2 cellular contexts compared by ENCODE assay signal in genomic region chr22:37259540-37260029, GRCh38.
TF ChIP-seq lines count a peak whose summit lies in the region.

No MANE protein-coding gene starts in this region.

TF ChIP-seq in liver, 16 proteins besides CTCF, POLR2A, EP300 and RAD21:
- TF ChIP-seq FOXA1 (IDR thresholded peaks at IDR 0.05) (no peak), HNF4G (IDR thresholded peaks at IDR 0.05) (no peak), ZBTB33 (IDR thresholded peaks at IDR 0.05) (no peak), EGR1 (IDR thresholded peaks at IDR 0.05; ENCODE audit: low read depth in 2 of 2) (no peak), FOXA2 (IDR thresholded peaks at IDR 0.05) (no peak), SP1 (IDR thresholded peaks at IDR 0.05) (no peak), YY1 (IDR thresholded peaks at IDR 0.05) (no peak), TAF1 (conservative IDR thresholded peaks at IDR 0.05) (no peak), NR2F2 (IDR thresholded peaks at IDR 0.05) (no peak)
- TF ChIP-seq, protein P1, sequence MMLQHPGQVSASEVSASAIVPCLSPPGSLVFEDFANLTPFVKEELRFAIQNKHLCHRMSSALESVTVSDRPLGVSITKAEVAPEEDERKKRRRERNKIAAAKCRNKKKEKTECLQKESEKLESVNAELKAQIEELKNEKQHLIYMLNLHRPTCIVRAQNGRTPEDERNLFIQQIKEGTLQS (IDR thresholded peaks at IDR 0.05), result no peak
- TF ChIP-seq, protein P2, sequence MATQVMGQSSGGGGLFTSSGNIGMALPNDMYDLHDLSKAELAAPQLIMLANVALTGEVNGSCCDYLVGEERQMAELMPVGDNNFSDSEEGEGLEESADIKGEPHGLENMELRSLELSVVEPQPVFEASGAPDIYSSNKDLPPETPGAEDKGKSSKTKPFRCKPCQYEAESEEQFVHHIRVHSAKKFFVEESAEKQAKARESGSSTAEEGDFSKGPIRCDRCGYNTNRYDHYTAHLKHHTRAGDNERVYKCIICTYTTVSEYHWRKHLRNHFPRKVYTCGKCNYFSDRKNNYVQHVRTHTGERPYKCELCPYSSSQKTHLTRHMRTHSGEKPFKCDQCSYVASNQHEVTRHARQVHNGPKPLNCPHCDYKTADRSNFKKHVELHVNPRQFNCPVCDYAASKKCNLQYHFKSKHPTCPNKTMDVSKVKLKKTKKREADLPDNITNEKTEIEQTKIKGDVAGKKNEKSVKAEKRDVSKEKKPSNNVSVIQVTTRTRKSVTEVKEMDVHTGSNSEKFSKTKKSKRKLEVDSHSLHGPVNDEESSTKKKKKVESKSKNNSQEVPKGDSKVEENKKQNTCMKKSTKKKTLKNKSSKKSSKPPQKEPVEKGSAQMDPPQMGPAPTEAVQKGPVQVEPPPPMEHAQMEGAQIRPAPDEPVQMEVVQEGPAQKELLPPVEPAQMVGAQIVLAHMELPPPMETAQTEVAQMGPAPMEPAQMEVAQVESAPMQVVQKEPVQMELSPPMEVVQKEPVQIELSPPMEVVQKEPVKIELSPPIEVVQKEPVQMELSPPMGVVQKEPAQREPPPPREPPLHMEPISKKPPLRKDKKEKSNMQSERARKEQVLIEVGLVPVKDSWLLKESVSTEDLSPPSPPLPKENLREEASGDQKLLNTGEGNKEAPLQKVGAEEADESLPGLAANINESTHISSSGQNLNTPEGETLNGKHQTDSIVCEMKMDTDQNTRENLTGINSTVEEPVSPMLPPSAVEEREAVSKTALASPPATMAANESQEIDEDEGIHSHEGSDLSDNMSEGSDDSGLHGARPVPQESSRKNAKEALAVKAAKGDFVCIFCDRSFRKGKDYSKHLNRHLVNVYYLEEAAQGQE (IDR thresholded peaks at IDR 0.05), result no peak
- TF ChIP-seq, protein P3, sequence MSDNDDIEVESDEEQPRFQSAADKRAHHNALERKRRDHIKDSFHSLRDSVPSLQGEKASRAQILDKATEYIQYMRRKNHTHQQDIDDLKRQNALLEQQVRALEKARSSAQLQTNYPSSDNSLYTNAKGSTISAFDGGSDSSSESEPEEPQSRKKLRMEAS (IDR thresholded peaks at IDR 0.05), result no peak

TF ChIP-seq in HepG2, 621 proteins besides CTCF, POLR2A, EP300 and RAD21:
- TF ChIP-seq MTF1 (CRISPR knock-in tag; IDR thresholded peaks at IDR 0.05), result no peak
